1 cellular context compared by ENCODE assay signal in the genomic region with DNA sequence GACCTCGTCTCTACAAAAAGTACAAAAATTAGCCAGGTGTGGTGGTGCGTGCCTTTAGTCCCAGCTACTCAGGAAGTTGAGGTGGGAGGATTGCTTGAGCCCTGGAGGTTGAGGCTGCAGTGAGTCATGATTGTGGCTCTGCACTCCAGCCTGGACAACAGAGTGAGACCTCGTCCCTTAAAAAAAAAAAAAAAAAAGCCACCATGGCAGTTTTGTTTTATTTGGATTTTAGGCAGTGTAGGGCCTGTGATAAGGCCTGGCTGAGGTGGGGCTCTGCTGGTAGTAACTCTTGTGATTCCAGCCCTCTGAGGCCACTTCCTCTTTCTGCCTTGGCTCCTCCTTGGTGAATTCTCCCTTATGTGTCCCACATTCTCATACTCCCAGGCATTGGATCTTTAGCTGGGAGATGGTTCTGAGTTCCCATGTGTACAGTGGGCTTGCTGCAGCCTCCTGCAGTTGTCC.
TF ChIP-seq lines count a peak whose summit lies in the region.

No MANE protein-coding gene starts in this region.

TF ChIP-seq in GM23338, 12 proteins besides CTCF, POLR2A, EP300 and RAD21 (continued from another document):
- TF ChIP-seq, protein P1, sequence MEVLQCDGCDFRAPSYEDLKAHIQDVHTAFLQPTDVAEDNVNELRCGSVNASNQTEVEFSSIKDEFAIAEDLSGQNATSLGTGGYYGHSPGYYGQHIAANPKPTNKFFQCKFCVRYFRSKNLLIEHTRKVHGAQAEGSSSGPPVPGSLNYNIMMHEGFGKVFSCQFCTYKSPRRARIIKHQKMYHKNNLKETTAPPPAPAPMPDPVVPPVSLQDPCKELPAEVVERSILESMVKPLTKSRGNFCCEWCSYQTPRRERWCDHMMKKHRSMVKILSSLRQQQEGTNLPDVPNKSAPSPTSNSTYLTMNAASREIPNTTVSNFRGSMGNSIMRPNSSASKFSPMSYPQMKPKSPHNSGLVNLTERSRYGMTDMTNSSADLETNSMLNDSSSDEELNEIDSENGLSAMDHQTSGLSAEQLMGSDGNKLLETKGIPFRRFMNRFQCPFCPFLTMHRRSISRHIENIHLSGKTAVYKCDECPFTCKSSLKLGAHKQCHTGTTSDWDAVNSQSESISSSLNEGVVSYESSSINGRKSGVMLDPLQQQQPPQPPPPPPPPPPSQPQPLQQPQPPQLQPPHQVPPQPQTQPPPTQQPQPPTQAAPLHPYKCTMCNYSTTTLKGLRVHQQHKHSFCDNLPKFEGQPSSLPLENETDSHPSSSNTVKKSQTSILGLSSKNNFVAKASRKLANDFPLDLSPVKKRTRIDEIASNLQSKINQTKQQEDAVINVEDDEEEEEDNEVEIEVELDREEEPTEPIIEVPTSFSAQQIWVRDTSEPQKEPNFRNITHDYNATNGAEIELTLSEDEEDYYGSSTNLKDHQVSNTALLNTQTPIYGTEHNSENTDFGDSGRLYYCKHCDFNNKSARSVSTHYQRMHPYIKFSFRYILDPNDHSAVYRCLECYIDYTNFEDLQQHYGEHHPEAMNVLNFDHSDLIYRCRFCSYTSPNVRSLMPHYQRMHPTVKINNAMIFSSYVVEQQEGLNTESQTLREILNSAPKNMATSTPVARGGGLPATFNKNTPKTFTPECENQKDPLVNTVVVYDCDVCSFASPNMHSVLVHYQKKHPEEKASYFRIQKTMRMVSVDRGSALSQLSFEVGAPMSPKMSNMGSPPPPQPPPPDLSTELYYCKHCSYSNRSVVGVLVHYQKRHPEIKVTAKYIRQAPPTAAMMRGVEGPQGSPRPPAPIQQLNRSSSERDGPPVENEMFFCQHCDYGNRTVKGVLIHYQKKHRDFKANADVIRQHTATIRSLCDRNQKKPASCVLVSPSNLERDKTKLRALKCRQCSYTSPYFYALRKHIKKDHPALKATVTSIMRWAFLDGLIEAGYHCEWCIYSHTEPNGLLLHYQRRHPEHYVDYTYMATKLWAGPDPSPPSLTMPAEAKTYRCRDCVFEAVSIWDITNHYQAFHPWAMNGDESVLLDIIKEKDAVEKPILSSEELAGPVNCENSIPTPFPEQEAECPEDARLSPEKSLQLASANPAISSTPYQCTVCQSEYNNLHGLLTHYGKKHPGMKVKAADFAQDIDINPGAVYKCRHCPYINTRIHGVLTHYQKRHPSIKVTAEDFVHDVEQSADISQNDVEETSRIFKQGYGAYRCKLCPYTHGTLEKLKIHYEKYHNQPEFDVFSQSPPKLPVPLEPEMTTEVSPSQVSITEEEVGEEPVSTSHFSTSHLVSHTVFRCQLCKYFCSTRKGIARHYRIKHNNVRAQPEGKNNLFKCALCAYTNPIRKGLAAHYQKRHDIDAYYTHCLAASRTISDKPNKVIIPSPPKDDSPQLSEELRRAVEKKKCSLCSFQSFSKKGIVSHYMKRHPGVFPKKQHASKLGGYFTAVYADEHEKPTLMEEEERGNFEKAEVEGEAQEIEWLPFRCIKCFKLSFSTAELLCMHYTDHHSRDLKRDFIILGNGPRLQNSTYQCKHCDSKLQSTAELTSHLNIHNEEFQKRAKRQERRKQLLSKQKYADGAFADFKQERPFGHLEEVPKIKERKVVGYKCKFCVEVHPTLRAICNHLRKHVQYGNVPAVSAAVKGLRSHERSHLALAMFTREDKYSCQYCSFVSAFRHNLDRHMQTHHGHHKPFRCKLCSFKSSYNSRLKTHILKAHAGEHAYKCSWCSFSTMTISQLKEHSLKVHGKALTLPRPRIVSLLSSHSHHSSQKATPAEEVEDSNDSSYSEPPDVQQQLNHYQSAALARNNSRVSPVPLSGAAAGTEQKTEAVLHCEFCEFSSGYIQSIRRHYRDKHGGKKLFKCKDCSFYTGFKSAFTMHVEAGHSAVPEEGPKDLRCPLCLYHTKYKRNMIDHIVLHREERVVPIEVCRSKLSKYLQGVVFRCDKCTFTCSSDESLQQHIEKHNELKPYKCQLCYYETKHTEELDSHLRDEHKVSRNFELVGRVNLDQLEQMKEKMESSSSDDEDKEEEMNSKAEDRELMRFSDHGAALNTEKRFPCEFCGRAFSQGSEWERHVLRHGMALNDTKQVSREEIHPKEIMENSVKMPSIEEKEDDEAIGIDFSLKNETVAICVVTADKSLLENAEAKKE (CRISPR knock-in tag; IDR thresholded peaks at IDR 0.05), result no peak
- no peak for TF ChIP-seq ZNF114 (CRISPR knock-in tag; IDR thresholded peaks at IDR 0.05)
